ENCODE assay signal across 15 cellular contexts in the genomic region with DNA sequence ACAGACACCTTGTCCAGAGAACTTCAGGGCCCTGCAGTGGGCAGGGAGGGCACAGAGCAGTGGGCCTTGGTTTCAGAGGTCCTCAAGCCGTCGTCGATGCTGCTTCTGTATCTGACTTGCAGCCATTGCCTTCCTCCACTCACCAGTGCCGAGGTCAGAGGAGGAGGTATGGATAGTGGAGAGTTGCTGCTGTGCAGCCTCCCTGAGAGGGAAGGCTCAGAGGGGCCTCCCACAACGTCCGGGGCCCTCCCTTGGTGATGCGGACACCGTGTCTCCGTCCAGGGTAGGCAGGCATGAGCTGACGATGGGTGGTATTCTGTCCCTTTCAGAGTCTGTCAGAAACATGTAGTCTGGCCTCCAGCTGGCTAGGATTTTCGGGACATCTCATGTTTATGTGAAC.
A peak's percentile ranks its signal among the peaks of the same experiment; 100 is the strongest.
DNase-seq lines count a peak whose midpoint lies in the region; ATAC-seq and TF ChIP-seq lines count a peak whose summit lies in the region.
"Had no signal": no experiment of that assay in that cellular context is flagged by ENCODE, and none has a peak within 500 bp of the region (broad histone marks: within the 10 kb centered on the region; RNA-seq: fewer than 3 reads in every experiment).

No MANE protein-coding gene starts in this region.

- WGBS in heart left ventricle, 4 donors, result 58 to 81% (median 63%) methylated on average over 4 to 11 of the region's 11 CpGs

- peaks cover 0 to 19% (median 3%) of the 10 kb centered on the region in 12 donors for H3K4me1 ChIP-seq in heart left ventricle
- peaks cover 27 to 31% of the 10 kb centered on the region in 2 experiments for H3K4me1 ChIP-seq in neutrophil (ENCODE audit: control insufficient read depth in 1 of 2, insufficient read depth in 1 of 2, low read depth in 1 of 2, low read length in 1 of 2)

- H3K27ac ChIP-seq in heart left ventricle (peak overlapping the region in 5 of 12 donors; percentile 6 to 50 (median 35)), caudate nucleus (ENCODE audit: low read depth, low read length) (peak overlapping the region; percentile 61), dorsolateral prefrontal cortex (peak overlapping the region in 30 of 59 donors; percentile 1 to 99 (median 90)), neutrophil (peak overlapping the region; percentile 54)
- H3K27ac ChIP-seq: BLaER1 treated with 17β-estradiol and CSF1 and Interleukin-3, amounts not matched to agents 10 nM and 100 nM; HL-60 had no signal

- DNase-seq in heart left ventricle, result no peak
- DNase-seq in Right ventricle myocardium superior, result no peak
- DNase-seq in caudate nucleus (lab: John Stamatoyannopoulos, UW), result no peak
- DNase-seq in dorsolateral prefrontal cortex, result no peak
- no peak for DNase-seq in iPS-NIHi7 (ENCODE audit: extremely low spot score)
- DNase-seq: Calu3; CD8-positive, alpha-beta T cell; DMS79 treated with DMSO at 0.1 percent for 48 hours; GF-D8; GOT3; H9 had no signal

- TF ChIP-seq CTCF in heart left ventricle (IDR thresholded peaks at IDR 0.05) (no peak), dorsolateral prefrontal cortex (IDR thresholded peaks at IDR 0.05 in 54 of 56, conservative IDR thresholded peaks at IDR 0.05 in 2 of 56; ENCODE audit: low read depth in 1 of 56, partially characterized antibody in 56 of 56) (no peak), neutrophil (IDR thresholded peaks at IDR 0.05) (no peak)

- no peak for TF ChIP-seq POLR2A in heart left ventricle (IDR thresholded peaks at IDR 0.05)

- H3K4me3 ChIP-seq in heart left ventricle (no peak overlapping the region), dorsolateral prefrontal cortex (no peak overlapping the region), neutrophil (ENCODE audit: low read depth in 1 of 2, low read length in 1 of 2) (no peak overlapping the region)
- H3K4me3 ChIP-seq: BLaER1 treated with 17β-estradiol and CSF1 and Interleukin-3, amounts not matched to agents 10 nM and 100 nM had no signal

- H3K9me3 ChIP-seq in heart left ventricle (no peaks in the 10 kb centered on the region), neutrophil (no peaks in the 10 kb centered on the region)
- H3K9me3 ChIP-seq: BLaER1 treated with 17β-estradiol and CSF1 and Interleukin-3, amounts not matched to agents 10 nM and 100 nM had no signal

- intact Hi-C loops in heart left ventricle (cut with DNase I) (loop anchor here in 4 of 10 donors (2.0 to 10.0 kb wide), 4 partner anchors 84 to 996 kb away; no protein-coding TSS in a partner anchor), Right ventricle myocardium superior (cut with DNase I) (no loop called here), dorsolateral prefrontal cortex (cut with DNase I) (loop anchor here (5.0 kb wide), 3 partner anchors 37 to 843 kb away; no protein-coding TSS in a partner anchor)

- H3K36me3 ChIP-seq in heart left ventricle (peaks cover 0 to 36% (median 16%) of the 10 kb centered on the region in 9 donors), neutrophil (peaks cover 19% of the 10 kb centered on the region)
- H3K36me3 ChIP-seq: BLaER1 treated with 17β-estradiol and CSF1 and Interleukin-3, amounts not matched to agents 10 nM and 100 nM had no signal

- H3K27me3 ChIP-seq in heart left ventricle (no peaks in the 10 kb centered on the region), dorsolateral prefrontal cortex (no peaks in the 10 kb centered on the region), neutrophil (no peaks in the 10 kb centered on the region)
- H3K27me3 ChIP-seq: BLaER1 treated with 17β-estradiol and CSF1 and Interleukin-3, amounts not matched to agents 10 nM and 100 nM had no signal

- ATAC-seq in heart left ventricle (peak in 3 of 4 donors; percentile 8 to 21 (median 12)), Right ventricle myocardium superior (ENCODE audit: poor library complexity) (no peak), HG03097 (IDR thresholded peaks at IDR 0.05; ENCODE audit: low FRiP score, unreplicated experiment) (no peak)
- ATAC-seq: CD8-positive, alpha-beta T cell had no signal

Comparison
In these comparisons a context has a peak if more than half of its experiments do, and no peak if none do; other contexts are left out.
1. ATAC-seq: peak in heart left ventricle (3 of 4); none in Right ventricle myocardium superior (single experiment) and HG03097 (single experiment).